Comparison of ENCODE assay signal across 24 cellular contexts in genomic region chr6:138598562-138599173, GRCh38.
A peak's percentile ranks its signal among the peaks of the same experiment; 100 is the strongest.
DNase-seq lines count a peak whose midpoint lies in the region; ATAC-seq, FAIRE-seq and TF ChIP-seq lines count a peak whose summit lies in the region.
"Had no signal": no experiment of that assay in that cellular context is flagged by ENCODE, and none has a peak within 500 bp of the region (broad histone marks: within the 10 kb centered on the region; RNA-seq: fewer than 3 reads in every experiment).

No MANE protein-coding gene starts in this region.

- no peak for ATAC-seq in K562
- peak; percentile 89 for ATAC-seq in HepG2
- ATAC-seq in right lobe of liver = peak; percentile 62 to 74 (median 68)
- ATAC-seq in Right ventricle myocardium superior (ENCODE audit: poor library complexity) = no peak

- H3K27ac ChIP-seq in K562 (ENCODE audit: extremely low read depth, low read depth, low read length) (no peak overlapping the region), HepG2 (ENCODE audit: extremely low read length, insufficient read depth, low read length) (peak overlapping the region; percentile 27), right lobe of liver (peak overlapping the region; percentile 29 to 58 (median 30)), brain microvascular endothelial cell (no peak overlapping the region)
- no peak overlapping the region for H3K27ac ChIP-seq in CD8-positive, alpha-beta memory T cell (ENCODE audit: low read depth, low read length)
- H3K27ac ChIP-seq: BLaER1 had no signal

- H3K4me1 ChIP-seq in K562 (replicated peaks in 1 of 2; ENCODE audit: control insufficient read depth in 2 of 2, insufficient read depth in 2 of 2, low read length in 2 of 2) (no peaks in the 10 kb centered on the region), HepG2 (ENCODE audit: insufficient read depth, low read length) (peaks cover 52% of the 10 kb centered on the region), right lobe of liver (peaks cover 0 to 52% (median 20%) of the 10 kb centered on the region in 4 donors)
- H3K4me1 ChIP-seq in CD8-positive, alpha-beta memory T cell (ENCODE audit: insufficient read depth, low read length) = no peaks in the 10 kb centered on the region
- H3K4me1 ChIP-seq: BE2C had no signal

- H3K9ac ChIP-seq in K562 (ENCODE audit: insufficient read depth in 1 of 2, low read depth in 2 of 2, low read length in 2 of 2) (no peak overlapping the region), HepG2 (ENCODE audit: insufficient read depth, low read depth, low read length) (no peak overlapping the region)
- H3K9ac ChIP-seq: BLaER1 had no signal

- H4K20me1 ChIP-seq in K562 (replicated peaks; ENCODE audit: control insufficient read depth, insufficient read depth, low read length) (no peaks in the 10 kb centered on the region), HepG2 (ENCODE audit: insufficient read depth, low read length) (no peaks in the 10 kb centered on the region)
- H4K20me1 ChIP-seq: BLaER1 had no signal

- H3K79me2 ChIP-seq in K562 (ENCODE audit: control insufficient read depth, insufficient read depth, low read length) (no peaks in the 10 kb centered on the region), HepG2 (ENCODE audit: insufficient read depth, low read length) (no peaks in the 10 kb centered on the region)

- H3K27me3 ChIP-seq in K562 (ENCODE audit: control insufficient read depth in 2 of 2, insufficient read depth in 2 of 2, low read length in 2 of 2) = peaks cover 9 to 23% of the 10 kb centered on the region in 2 experiments; a peak in 4 of 5 replicates
- H3K27me3 ChIP-seq in HepG2 (ENCODE audit: control insufficient read depth in 1 of 2, insufficient read depth in 2 of 2, low read length in 2 of 2) = no peaks in the 10 kb centered on the region
- no peaks in the 10 kb centered on the region for H3K27me3 ChIP-seq in right lobe of liver
- no peaks in the 10 kb centered on the region for H3K27me3 ChIP-seq in brain microvascular endothelial cell (replicated peaks)
- no peaks in the 10 kb centered on the region for H3K27me3 ChIP-seq in CD8-positive, alpha-beta memory T cell (ENCODE audit: insufficient read depth, low read length, poor library complexity, severe bottlenecking)
- H3K27me3 ChIP-seq: BE2C, BLaER1 had no signal

- no peak for TF ChIP-seq POLR2A in K562 (conservative IDR thresholded peaks at IDR 0.05)
- no peak for TF ChIP-seq POLR2A in HepG2 (IDR thresholded peaks at IDR 0.05; ENCODE audit: insufficient read depth in 1 of 2, low read depth in 2 of 2, low read length in 2 of 2)
- TF ChIP-seq POLR2A in right lobe of liver (IDR thresholded peaks at IDR 0.05) = no peak

- H3K4me2 ChIP-seq in K562 (ENCODE audit: insufficient read depth, low read length) (no peak overlapping the region), HepG2 (ENCODE audit: low read depth, low read length) (peak overlapping the region; percentile 29)
- H3K4me2 ChIP-seq: BLaER1 had no signal

- CTCF ChIA-PET in K562 (lab: Yijun Ruan, JAX; ENCODE audit: low intra/inter-chr PET ratio) = no interaction called here
- CTCF ChIA-PET in HepG2 (lab: Yijun Ruan, JAX; ENCODE audit: low intra/inter-chr PET ratio, low total read pairs) = no interaction called here
- CTCF ChIA-PET in CD8-positive, alpha-beta memory T cell (lab: Charles Lee) = interaction anchor here (1.0 kb wide), 1 partner anchor 9 kb away, joined by 4 read pairs; no protein-coding TSS in a partner anchor

- intact Hi-C loops in K562 (cut with micrococcal nuclease) (no loop called here), HepG2 (cut with micrococcal nuclease; ENCODE audit: unreplicated experiment) (no loop called here), right lobe of liver (cut with DNase I) (loop anchor here in 1 of 2 donors (5.0 kb wide), 1 partner anchor 159 kb away; no protein-coding TSS in a partner anchor), Right ventricle myocardium superior (cut with DNase I) (no loop called here)

- POLR2A ChIA-PET in K562 (lab: Yijun Ruan, JAX) (no interaction called here), HepG2 (lab: Yijun Ruan, JAX) (interaction anchor here (1.0 to 1.5 kb wide), 3 partner anchors 11 to 29 kb away, joined by 3 to 6 read pairs (median 4); no protein-coding TSS in a partner anchor)
- POLR2A ChIA-PET in CD8-positive, alpha-beta memory T cell (lab: Charles Lee) = no interaction called here

- BruUV-seq in K562 (replicated peaks; lab: Mats Ljungman, UMichigan) (no TSS peak), HepG2 (replicated peaks; lab: Mats Ljungman, UMichigan) (no TSS peak)

- no peaks in the 10 kb centered on the region for H3K36me3 Mint-ChIP-seq in CD8-positive, alpha-beta memory T cell
- H3K36me3 Mint-ChIP-seq: CD4-positive, alpha-beta memory T cell; CD4-positive, CD25-positive, alpha-beta regulatory T cell had no signal

- TF ChIP-seq RAD21 in K562 (CRISPR knock-in tag; conservative IDR thresholded peaks at IDR 0.05 in 1 of 2, IDR thresholded peaks at IDR 0.05 in 1 of 2) = no peak
- TF ChIP-seq RAD21 in HepG2 (CRISPR knock-in tag; IDR thresholded peaks at IDR 0.05) = no peak

- H2AFZ ChIP-seq in K562 (ENCODE audit: low read depth, low read length) = no peak overlapping the region
- H2AFZ ChIP-seq in HepG2 (ENCODE audit: low read length) = no peak overlapping the region

- TF ChIP-seq CTCF in K562 (IDR thresholded peaks at IDR 0.05 in 2 of 3, conservative IDR thresholded peaks at IDR 0.05 in 1 of 3; ENCODE audit: insufficient read depth in 2 of 3, low read depth in 1 of 3, low read length in 3 of 3) = no peak
- no peak for TF ChIP-seq CTCF in HepG2 (CRISPR knock-in tag; IDR thresholded peaks at IDR 0.05)
- TF ChIP-seq CTCF in right lobe of liver (IDR thresholded peaks at IDR 0.05) = no peak
- no peak for TF ChIP-seq CTCF in brain microvascular endothelial cell (IDR thresholded peaks at IDR 0.05; ENCODE audit: low read depth, low read length, missing control alignments)

- H3K27me3 Mint-ChIP-seq in CD8-positive, alpha-beta memory T cell = peaks cover 8 to 20% of the 10 kb centered on the region in 2 donors

- DNase-seq in K562 (ENCODE audit: extremely low read depth in 1 of 4, low spot score in 3 of 4) (no peak), HepG2 (ENCODE audit: low spot score) (peak; percentile 85), right lobe of liver (no peak), Right ventricle myocardium superior (no peak), brain microvascular endothelial cell (no peak), SHP77 (lab: John Stamatoyannopoulos, UW) (no peak)
- DNase-seq in CD8-positive, alpha-beta memory T cell = no peak
- DNase-seq: 8988T; ACHN; BE2C; C1 segment of cervical spinal cord; Caco-2; Calu3; CD4-positive, alpha-beta memory T cell; CD4-positive, CD25-positive, alpha-beta regulatory T cell; DMS79 treated with DMSO at 0.1 percent for 48 hours; GF-D8 had no signal

- H3K36me3 ChIP-seq in K562 (ENCODE audit: control insufficient read depth, insufficient read depth, low read length) = no peaks in the 10 kb centered on the region
- H3K36me3 ChIP-seq in HepG2 (replicated peaks in 1 of 2; ENCODE audit: control insufficient read depth in 1 of 2, insufficient read depth in 2 of 2, low read length in 2 of 2) = no peaks in the 10 kb centered on the region
- H3K36me3 ChIP-seq in right lobe of liver = no peaks in the 10 kb centered on the region
- no peaks in the 10 kb centered on the region for H3K36me3 ChIP-seq in brain microvascular endothelial cell (replicated peaks)
- H3K36me3 ChIP-seq in CD8-positive, alpha-beta memory T cell (ENCODE audit: insufficient read depth, low read length) = no peaks in the 10 kb centered on the region
- H3K36me3 ChIP-seq: BE2C, BLaER1 had no signal

- WGBS in K562 (ENCODE audit: insufficient coverage, low coverage, missing lambda C conversion rate) = 0% methylated on average over 3 of the region's 3 CpGs
- 45% methylated on average over 3 of the region's 3 CpGs for WGBS in HepG2 (ENCODE audit: low lambda C conversion rate)
- 38% methylated on average over 3 of the region's 3 CpGs for WGBS in right lobe of liver (ENCODE audit: insufficient coverage, low coverage, low lambda C conversion rate, missing lambda C conversion rate)

- TF ChIP-seq EP300 in K562 (IDR thresholded peaks at IDR 0.05; ENCODE audit: low read length) (no peak), HepG2 (IDR thresholded peaks at IDR 0.05; ENCODE audit: low read depth in 2 of 2, low read length in 2 of 2) (no peak; a peak in 1 of 4 replicates), HepG2 (CRISPR knock-in tag; IDR thresholded peaks at IDR 0.05; ENCODE audit: borderline replicate concordance) (no peak)

- no peaks in the 10 kb centered on the region for H3K9me3 Mint-ChIP-seq in CD8-positive, alpha-beta memory T cell
- H3K9me3 Mint-ChIP-seq: CD4-positive, alpha-beta memory T cell; CD4-positive, CD25-positive, alpha-beta regulatory T cell had no signal

- no peak overlapping the region for H3K4me3 ChIP-seq in K562
- H3K4me3 ChIP-seq in HepG2 (replicated peaks in 1 of 3; ENCODE audit: insufficient read depth in 1 of 3, low read depth in 2 of 3, low read length in 3 of 3) = no peak overlapping the region; a peak in 1 of 6 replicates
- H3K4me3 ChIP-seq in right lobe of liver = no peak overlapping the region
- H3K4me3 ChIP-seq in brain microvascular endothelial cell (ENCODE audit: low read depth, low read length) = no peak overlapping the region
- H3K4me3 ChIP-seq in CD8-positive, alpha-beta memory T cell (ENCODE audit: low read length) = no peak overlapping the region
- H3K4me3 ChIP-seq: BLaER1 had no signal

- no peaks in the 10 kb centered on the region for H3K9me3 ChIP-seq in K562 (replicated peaks; ENCODE audit: control insufficient read depth, insufficient read depth, low read depth, low read length)
- no peaks in the 10 kb centered on the region for H3K9me3 ChIP-seq in HepG2 (ENCODE audit: low read length)
- no peaks in the 10 kb centered on the region for H3K9me3 ChIP-seq in right lobe of liver
- no peaks in the 10 kb centered on the region for H3K9me3 ChIP-seq in CD8-positive, alpha-beta memory T cell (ENCODE audit: low read length)
- H3K9me3 ChIP-seq: BE2C, BLaER1, Caco-2 had no signal

- peaks cover 0 to 1% (median under 1%) of the 10 kb centered on the region in 3 donors for H3K4me1 Mint-ChIP-seq in CD8-positive, alpha-beta memory T cell

- no peak overlapping the region for H3K4me3 Mint-ChIP-seq in CD8-positive, alpha-beta memory T cell
- H3K4me3 Mint-ChIP-seq: CD14-positive monocyte; CD4-positive, alpha-beta memory T cell; CD4-positive, CD25-positive, alpha-beta regulatory T cell had no signal

- in situ Hi-C loops in K562 (cut with MboI) (no loop called here), HepG2 (cut with HindIII; ENCODE audit: extremely low pct_ligation_motif_present, low pct_unique_long_range_greater_than_20kb) (loop anchor here (25.0 kb wide), 2 partner anchors 311 to 764 kb away; partner anchors contain the start of gene CITED2), brain microvascular endothelial cell (cut with HindIII; ENCODE audit: low pct_ligation_motif_present, low sequenced_read_pairs) (no loop called here)

- H3K9me1 ChIP-seq in K562 (ENCODE audit: control insufficient read depth, insufficient read depth, low read length) = no peaks in the 10 kb centered on the region

- FAIRE-seq in K562 (lab: Jason Lieb, UNC) = no peak
- FAIRE-seq in HepG2 (lab: Jason Lieb, UNC) = no peak
- FAIRE-seq: A204.1, D721Med, G401.6, GM12891, GM19239 had no signal

- peak overlapping the region in 1 of 8 donors; percentile 14 for H3K27ac Mint-ChIP-seq in CD8-positive, alpha-beta memory T cell
- H3K27ac Mint-ChIP-seq: CD14-positive monocyte; CD4-positive, alpha-beta memory T cell; CD4-positive, CD25-positive, alpha-beta regulatory T cell had no signal

TF ChIP-seq in K562, 482 proteins besides CTCF, POLR2A, EP300 and RAD21 (continues in another document):
- TF ChIP-seq ZNF316 (IDR thresholded peaks at IDR 0.05) = peak; percentile 44

Comparison
In these comparisons a context has a peak if more than half of its experiments do, and no peak if none do; other contexts are left out.
1. ATAC-seq: peak in HepG2 (single experiment) and right lobe of liver (4 of 4); none in K562 (single experiment) and Right ventricle myocardium superior (single experiment).
2. H3K27ac ChIP-seq: peak in HepG2 (single experiment) and right lobe of liver (3 of 3); none in K562 (single experiment), brain microvascular endothelial cell (single experiment) and CD8-positive, alpha-beta memory T cell (single experiment).
3. Of the 241 proteins assayed by ChIP-seq in both HepG2 and K562: peak only in HepG2: ARID3A, EHMT2, FOXA3, GATAD2A, HMG20A, HOMEZ and 11 more; only in K562: none; in both: none; in neither: 223; mixed calls (peak in some experiments, not most) for 1.